ENCODE assay signal across 14 cellular contexts in the genomic region with DNA sequence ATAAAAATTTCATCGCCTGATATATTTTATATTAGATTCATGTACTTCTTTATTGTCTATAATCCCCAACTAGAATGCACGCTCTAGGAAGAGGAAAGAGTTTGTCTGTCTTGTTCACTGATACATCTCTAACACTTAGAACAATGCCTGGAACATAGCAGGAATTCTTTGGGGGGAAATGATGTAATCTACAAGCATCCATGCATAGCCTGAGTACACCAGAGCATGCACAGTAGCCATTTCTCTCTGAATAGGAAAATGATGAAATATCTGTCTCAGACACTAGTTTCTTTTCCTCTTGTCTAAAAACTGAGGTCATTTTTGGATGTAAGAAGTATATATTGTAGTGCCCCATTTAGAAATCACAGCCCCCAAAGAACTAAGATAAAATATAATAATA.
DNase-seq lines count a peak whose midpoint lies in the region; ATAC-seq and TF ChIP-seq lines count a peak whose summit lies in the region.
"Had no signal": no experiment of that assay in that cellular context is flagged by ENCODE, and none has a peak within 500 bp of the region (broad histone marks: within the 10 kb centered on the region; RNA-seq: fewer than 3 reads in every experiment).

No MANE protein-coding gene starts in this region.

- H3K4me2 ChIP-seq in parathyroid adenoma (ENCODE audit: low read length), result no peak overlapping the region

- TF ChIP-seq POLR2A in Peyer's patch (IDR thresholded peaks at IDR 0.05), result no peak

- peak; percentile 67 for DNase-seq in EL
- peak; percentile 11 for DNase-seq in M059J (ENCODE audit: low read depth)
- peak; percentile 68 to 86 for DNase-seq in dermis microvascular lymphatic vessel endothelial cell (ENCODE audit: low read depth in 2 of 2)
- no peak for DNase-seq in Peyer's patch
- DNase-seq in NCI-H2196 (lab: John Stamatoyannopoulos, UW; ENCODE audit: unreplicated experiment), result no peak
- DNase-seq in NCI-H1436 treated with DMSO at 0.1 percent for 48 hours (lab: John Stamatoyannopoulos, UW), result no peak
- DNase-seq: activated T-cell treated with anti-CD3 and anti-CD28 coated beads, Interleukin-2, amount 50 U/mL, for 24 hours; effector CD8-positive, alpha-beta T cell; GDM1; midbrain; NCI-H1694; stimulated activated CD4-positive, alpha-beta T cell treated with anti-CD3 and anti-CD28 coated beads, Interleukin-4, amount 100 ng/mL, for 4 hours had no signal

- TF ChIP-seq CTCF in parathyroid adenoma (IDR thresholded peaks at IDR 0.05), result no peak
- no peak for TF ChIP-seq CTCF in Peyer's patch (IDR thresholded peaks at IDR 0.05)

- no peak overlapping the region for H2AFZ ChIP-seq in parathyroid adenoma

- no peak overlapping the region for H3K4me3 ChIP-seq in parathyroid adenoma (ENCODE audit: low read depth, low read length)
- H3K4me3 ChIP-seq in Peyer's patch, result no peak overlapping the region

- peaks cover 14% of the 10 kb centered on the region for H3K79me2 ChIP-seq in parathyroid adenoma

- H3K4me1 ChIP-seq in parathyroid adenoma, result peaks cover 23% of the 10 kb centered on the region
- no peaks in the 10 kb centered on the region for H3K4me1 ChIP-seq in Peyer's patch

- no peaks in the 10 kb centered on the region for H3K9me3 ChIP-seq in parathyroid adenoma (ENCODE audit: control insufficient read depth, low read length)
- H3K9me3 ChIP-seq in Peyer's patch, result no peaks in the 10 kb centered on the region

- ATAC-seq in esophagus mucosa, result no peak

- H3K27ac ChIP-seq in parathyroid adenoma, result peak overlapping the region; percentile 40
- H3K27ac ChIP-seq in Peyer's patch, result no peak overlapping the region

- H3K27me3 ChIP-seq in parathyroid adenoma (ENCODE audit: control insufficient read depth, insufficient read depth, low read length), result no peaks in the 10 kb centered on the region
- no peaks in the 10 kb centered on the region for H3K27me3 ChIP-seq in Peyer's patch

- H3K9ac ChIP-seq in parathyroid adenoma, result no peak overlapping the region

- H3K36me3 ChIP-seq in parathyroid adenoma (ENCODE audit: control insufficient read depth, insufficient read depth, low read length) (no peaks in the 10 kb centered on the region), Peyer's patch (no peaks in the 10 kb centered on the region)

Comparison
In these comparisons a context has a peak if more than half of its experiments do, and no peak if none do; other contexts are left out.
1. DNase-seq: peak in EL (single experiment), M059J (single experiment) and dermis microvascular lymphatic vessel endothelial cell (2 of 2); none in Peyer's patch (0 of 3), NCI-H2196 (single experiment) and NCI-H1436 treated with DMSO at 0.1 percent for 48 hours (single experiment).